Comparison of ENCODE assay signal across 1 cellular context in the genomic region with DNA sequence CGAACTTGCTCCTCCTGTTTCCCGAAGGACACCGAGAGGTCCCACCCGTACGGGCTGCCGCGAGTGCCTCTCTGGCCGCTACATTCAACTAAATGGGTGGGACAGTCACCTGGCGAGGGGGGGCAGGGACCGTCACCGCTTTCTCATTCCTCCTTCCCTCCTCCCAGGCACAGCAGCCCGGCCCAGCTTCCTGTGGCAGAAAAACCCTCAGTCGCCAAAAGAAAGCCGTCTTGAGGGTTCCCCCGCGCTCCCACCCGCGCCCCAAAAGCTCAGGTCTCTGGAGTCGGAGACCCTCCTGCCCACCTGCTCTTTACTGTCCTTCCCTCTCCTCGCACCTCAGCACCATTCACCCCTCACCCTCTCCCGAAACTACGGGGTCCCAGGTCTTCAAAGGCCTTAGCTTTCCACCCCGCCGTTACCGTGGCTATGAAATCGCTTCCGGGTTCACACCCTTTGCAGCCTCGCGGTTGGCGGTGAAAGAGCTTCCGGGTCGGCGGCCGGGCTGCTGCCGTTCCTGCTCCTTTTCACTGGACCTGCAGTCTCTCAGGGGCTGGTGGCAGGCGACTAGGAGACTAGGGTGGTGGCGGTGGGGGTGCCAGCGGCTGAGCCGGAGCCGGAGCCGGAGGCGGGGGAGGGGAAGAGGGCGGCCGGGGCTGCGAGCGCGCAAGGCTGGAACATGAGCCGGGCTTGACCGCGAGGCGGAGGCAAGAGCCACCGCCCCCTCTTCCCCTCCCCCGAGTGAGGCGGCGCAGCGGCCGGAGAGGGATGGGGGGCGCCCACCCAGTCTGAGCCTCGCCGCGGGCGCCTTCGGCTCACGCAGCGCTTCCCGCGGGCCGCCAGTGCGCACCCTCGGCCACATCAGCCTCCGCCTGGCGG.
TF ChIP-seq lines count a peak whose summit lies in the region.

TSS of gene ANKIB1 (plus strand) at position 488 of the 876 bp plus-strand sequence. CDS start 49,005 bp downstream, outside the sequence.
TSS of gene KRIT1 (minus strand) at position 428 of the 876 bp plus-strand sequence. CDS start 3,779 bp downstream, outside the sequence.

TF ChIP-seq in GM12878, 131 proteins besides CTCF, POLR2A, EP300 and RAD21 (continued from another document and continues in another):
- 0 out of 2 replicates have a peak, but pooled peaks have one; percentile 4 for TF ChIP-seq CREB1 (IDR thresholded peaks at IDR 0.05; ENCODE audit: low read depth)
- peak; percentile 15; the same call in 1 of the 3 replicates for TF ChIP-seq POU2F2 (IDR thresholded peaks at IDR 0.05; ENCODE audit: borderline replicate concordance, low read depth, low read length)
- TF ChIP-seq EZH2 (IDR thresholded peaks at IDR 0.05; ENCODE audit: borderline replicate concordance, control insufficient read depth, low read depth, low read length): no peak
- TF ChIP-seq BRCA1 (IDR thresholded peaks at IDR 0.05; ENCODE audit: low read depth, low read length): no peak
- TF ChIP-seq, protein P1, sequence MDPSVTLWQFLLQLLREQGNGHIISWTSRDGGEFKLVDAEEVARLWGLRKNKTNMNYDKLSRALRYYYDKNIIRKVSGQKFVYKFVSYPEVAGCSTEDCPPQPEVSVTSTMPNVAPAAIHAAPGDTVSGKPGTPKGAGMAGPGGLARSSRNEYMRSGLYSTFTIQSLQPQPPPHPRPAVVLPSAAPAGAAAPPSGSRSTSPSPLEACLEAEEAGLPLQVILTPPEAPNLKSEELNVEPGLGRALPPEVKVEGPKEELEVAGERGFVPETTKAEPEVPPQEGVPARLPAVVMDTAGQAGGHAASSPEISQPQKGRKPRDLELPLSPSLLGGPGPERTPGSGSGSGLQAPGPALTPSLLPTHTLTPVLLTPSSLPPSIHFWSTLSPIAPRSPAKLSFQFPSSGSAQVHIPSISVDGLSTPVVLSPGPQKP (IDR thresholded peaks at IDR 0.05; ENCODE audit: low read depth, low read length): no peak
- peak; percentile 70 for TF ChIP-seq HCFC1 (IDR thresholded peaks at IDR 0.05; ENCODE audit: low read length)
- no peak for TF ChIP-seq ZNF24 (IDR thresholded peaks at IDR 0.05)
- peak; percentile 77 for TF ChIP-seq SREBF1 (IDR thresholded peaks at IDR 0.05; ENCODE audit: low read length)
- no peak for TF ChIP-seq FOS (IDR thresholded peaks at IDR 0.05; ENCODE audit: borderline replicate concordance, extremely low read depth, insufficient read length)
- TF ChIP-seq, protein P2, sequence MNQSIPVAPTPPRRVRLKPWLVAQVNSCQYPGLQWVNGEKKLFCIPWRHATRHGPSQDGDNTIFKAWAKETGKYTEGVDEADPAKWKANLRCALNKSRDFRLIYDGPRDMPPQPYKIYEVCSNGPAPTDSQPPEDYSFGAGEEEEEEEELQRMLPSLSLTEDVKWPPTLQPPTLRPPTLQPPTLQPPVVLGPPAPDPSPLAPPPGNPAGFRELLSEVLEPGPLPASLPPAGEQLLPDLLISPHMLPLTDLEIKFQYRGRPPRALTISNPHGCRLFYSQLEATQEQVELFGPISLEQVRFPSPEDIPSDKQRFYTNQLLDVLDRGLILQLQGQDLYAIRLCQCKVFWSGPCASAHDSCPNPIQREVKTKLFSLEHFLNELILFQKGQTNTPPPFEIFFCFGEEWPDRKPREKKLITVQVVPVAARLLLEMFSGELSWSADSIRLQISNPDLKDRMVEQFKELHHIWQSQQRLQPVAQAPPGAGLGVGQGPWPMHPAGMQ (IDR thresholded peaks at IDR 0.05; ENCODE audit: borderline replicate concordance): no peak
- TF ChIP-seq E2F8 (IDR thresholded peaks at IDR 0.05; ENCODE audit: low read depth, partially characterized antibody): peak; percentile 86
- TF ChIP-seq CBX5 (IDR thresholded peaks at IDR 0.05; ENCODE audit: low read depth): no peak
- no peak for TF ChIP-seq MEF2A (IDR thresholded peaks at IDR 0.05; ENCODE audit: insufficient read depth, low read depth, low read length)
- TF ChIP-seq MTA2 (IDR thresholded peaks at IDR 0.05; ENCODE audit: low read depth): peak; percentile 94
- no peak for TF ChIP-seq KDM1A (IDR thresholded peaks at IDR 0.05; ENCODE audit: borderline replicate concordance)
- no peak for TF ChIP-seq YBX1 (IDR thresholded peaks at IDR 0.05)
- TF ChIP-seq SMC3 (IDR thresholded peaks at IDR 0.05; ENCODE audit: borderline replicate concordance, low read length): no peak
- TF ChIP-seq STAT3 (IDR thresholded peaks at IDR 0.05; ENCODE audit: low read depth, low read length): no peak
- TF ChIP-seq TCF3 (IDR thresholded peaks at IDR 0.05; ENCODE audit: borderline replicate concordance, insufficient read depth, low read depth, low read length): 0 out of 2 replicates have a peak, but pooled peaks have one; percentile 6
- TF ChIP-seq HDAC6 (IDR thresholded peaks at IDR 0.05; ENCODE audit: unreplicated experiment): no peak
- no peak for TF ChIP-seq NFIC (IDR thresholded peaks at IDR 0.05; ENCODE audit: low read depth, low read length)
- no peak for TF ChIP-seq RCOR1 (conservative IDR thresholded peaks at IDR 0.05; ENCODE audit: low read depth, low read length)
- TF ChIP-seq CHD4 (IDR thresholded peaks at IDR 0.05): no peak
- TF ChIP-seq ATF2 (IDR thresholded peaks at IDR 0.05; ENCODE audit: low read length): no peak
- TF ChIP-seq MYC (IDR thresholded peaks at IDR 0.05; ENCODE audit: insufficient read depth, insufficient read length, insufficient replicate concordance, low read length, severe bottlenecking): no peak
- TF ChIP-seq, protein P3, sequence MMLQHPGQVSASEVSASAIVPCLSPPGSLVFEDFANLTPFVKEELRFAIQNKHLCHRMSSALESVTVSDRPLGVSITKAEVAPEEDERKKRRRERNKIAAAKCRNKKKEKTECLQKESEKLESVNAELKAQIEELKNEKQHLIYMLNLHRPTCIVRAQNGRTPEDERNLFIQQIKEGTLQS (IDR thresholded peaks at IDR 0.05; ENCODE audit: borderline replicate concordance, extremely low read depth, low read depth, low read length): no peak
- TF ChIP-seq HSF1 (IDR thresholded peaks at IDR 0.05; ENCODE audit: low read depth, low read length): no peak
- TF ChIP-seq, protein P4, sequence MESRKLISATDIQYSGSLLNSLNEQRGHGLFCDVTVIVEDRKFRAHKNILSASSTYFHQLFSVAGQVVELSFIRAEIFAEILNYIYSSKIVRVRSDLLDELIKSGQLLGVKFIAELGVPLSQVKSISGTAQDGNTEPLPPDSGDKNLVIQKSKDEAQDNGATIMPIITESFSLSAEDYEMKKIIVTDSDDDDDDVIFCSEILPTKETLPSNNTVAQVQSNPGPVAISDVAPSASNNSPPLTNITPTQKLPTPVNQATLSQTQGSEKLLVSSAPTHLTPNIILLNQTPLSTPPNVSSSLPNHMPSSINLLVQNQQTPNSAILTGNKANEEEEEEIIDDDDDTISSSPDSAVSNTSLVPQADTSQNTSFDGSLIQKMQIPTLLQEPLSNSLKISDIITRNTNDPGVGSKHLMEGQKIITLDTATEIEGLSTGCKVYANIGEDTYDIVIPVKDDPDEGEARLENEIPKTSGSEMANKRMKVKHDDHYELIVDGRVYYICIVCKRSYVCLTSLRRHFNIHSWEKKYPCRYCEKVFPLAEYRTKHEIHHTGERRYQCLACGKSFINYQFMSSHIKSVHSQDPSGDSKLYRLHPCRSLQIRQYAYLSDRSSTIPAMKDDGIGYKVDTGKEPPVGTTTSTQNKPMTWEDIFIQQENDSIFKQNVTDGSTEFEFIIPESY (IDR thresholded peaks at IDR 0.05): no peak
- no peak for TF ChIP-seq PAX8 (IDR thresholded peaks at IDR 0.05)
- peak; percentile 85 for TF ChIP-seq TAF1 (IDR thresholded peaks at IDR 0.05; ENCODE audit: borderline replicate concordance, low read depth, low read length)
- no peak for TF ChIP-seq PRDM15 (CRISPR knock-in tag; IDR thresholded peaks at IDR 0.05)
- TF ChIP-seq E2F4 (IDR thresholded peaks at IDR 0.05; ENCODE audit: low read depth, low read length): no peak
- no peak for TF ChIP-seq YY1 (IDR thresholded peaks at IDR 0.05; ENCODE audit: low read depth, low read length)
- peak; percentile 47 for TF ChIP-seq RELA (IDR thresholded peaks at IDR 0.05; ENCODE audit: borderline replicate concordance, partially characterized antibody)
- TF ChIP-seq BCLAF1 (IDR thresholded peaks at IDR 0.05): no peak
- TF ChIP-seq MYB (IDR thresholded peaks at IDR 0.05; ENCODE audit: borderline replicate concordance, low read depth, low read length): no peak
